ENCODE assay signal across 1 cellular context in the genomic region with DNA sequence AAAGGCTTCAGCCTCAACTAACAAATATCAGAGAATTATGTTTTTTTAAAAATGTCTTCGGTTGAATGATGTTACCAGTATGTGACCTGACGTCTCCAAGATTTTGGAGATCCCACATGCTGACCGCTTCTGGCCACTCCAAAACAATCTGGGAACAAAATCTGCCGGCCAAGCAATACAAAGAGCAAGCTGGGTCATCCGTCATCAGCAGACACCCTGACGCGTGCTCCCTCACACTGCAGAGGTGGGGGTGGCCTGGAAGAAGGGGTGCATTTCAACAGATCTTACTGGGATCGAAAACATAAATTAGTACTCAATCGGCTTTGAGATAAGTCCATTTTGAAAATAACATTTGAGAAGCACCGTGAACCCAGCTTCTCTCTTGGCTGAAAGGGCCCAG.
TF ChIP-seq lines count a peak whose summit lies in the region.

No MANE protein-coding gene starts in this region.

TF ChIP-seq in K562, 482 proteins besides CTCF, POLR2A, EP300 and RAD21 (continued from another document):
- TF ChIP-seq, protein P1, sequence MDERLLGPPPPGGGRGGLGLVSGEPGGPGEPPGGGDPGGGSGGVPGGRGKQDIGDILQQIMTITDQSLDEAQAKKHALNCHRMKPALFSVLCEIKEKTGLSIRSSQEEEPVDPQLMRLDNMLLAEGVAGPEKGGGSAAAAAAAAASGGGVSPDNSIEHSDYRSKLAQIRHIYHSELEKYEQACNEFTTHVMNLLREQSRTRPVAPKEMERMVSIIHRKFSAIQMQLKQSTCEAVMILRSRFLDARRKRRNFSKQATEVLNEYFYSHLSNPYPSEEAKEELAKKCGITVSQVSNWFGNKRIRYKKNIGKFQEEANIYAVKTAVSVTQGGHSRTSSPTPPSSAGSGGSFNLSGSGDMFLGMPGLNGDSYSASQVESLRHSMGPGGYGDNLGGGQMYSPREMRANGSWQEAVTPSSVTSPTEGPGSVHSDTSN (CRISPR knock-in tag; IDR thresholded peaks at IDR 0.05; ENCODE audit: low read depth): no peak
- TF ChIP-seq, protein P1 (tag; conservative IDR thresholded peaks at IDR 0.05; ENCODE audit: low read depth): peak; percentile 76
- peak; percentile 82 for TF ChIP-seq MEIS2 (IDR thresholded peaks at IDR 0.05; ENCODE audit: partially characterized antibody)
- no peak for TF ChIP-seq NRF1 (conservative IDR thresholded peaks at IDR 0.05 in 1 of 2, IDR thresholded peaks at IDR 0.05 in 1 of 2)
